ENCODE assay signal across 23 cellular contexts in the genomic region with DNA sequence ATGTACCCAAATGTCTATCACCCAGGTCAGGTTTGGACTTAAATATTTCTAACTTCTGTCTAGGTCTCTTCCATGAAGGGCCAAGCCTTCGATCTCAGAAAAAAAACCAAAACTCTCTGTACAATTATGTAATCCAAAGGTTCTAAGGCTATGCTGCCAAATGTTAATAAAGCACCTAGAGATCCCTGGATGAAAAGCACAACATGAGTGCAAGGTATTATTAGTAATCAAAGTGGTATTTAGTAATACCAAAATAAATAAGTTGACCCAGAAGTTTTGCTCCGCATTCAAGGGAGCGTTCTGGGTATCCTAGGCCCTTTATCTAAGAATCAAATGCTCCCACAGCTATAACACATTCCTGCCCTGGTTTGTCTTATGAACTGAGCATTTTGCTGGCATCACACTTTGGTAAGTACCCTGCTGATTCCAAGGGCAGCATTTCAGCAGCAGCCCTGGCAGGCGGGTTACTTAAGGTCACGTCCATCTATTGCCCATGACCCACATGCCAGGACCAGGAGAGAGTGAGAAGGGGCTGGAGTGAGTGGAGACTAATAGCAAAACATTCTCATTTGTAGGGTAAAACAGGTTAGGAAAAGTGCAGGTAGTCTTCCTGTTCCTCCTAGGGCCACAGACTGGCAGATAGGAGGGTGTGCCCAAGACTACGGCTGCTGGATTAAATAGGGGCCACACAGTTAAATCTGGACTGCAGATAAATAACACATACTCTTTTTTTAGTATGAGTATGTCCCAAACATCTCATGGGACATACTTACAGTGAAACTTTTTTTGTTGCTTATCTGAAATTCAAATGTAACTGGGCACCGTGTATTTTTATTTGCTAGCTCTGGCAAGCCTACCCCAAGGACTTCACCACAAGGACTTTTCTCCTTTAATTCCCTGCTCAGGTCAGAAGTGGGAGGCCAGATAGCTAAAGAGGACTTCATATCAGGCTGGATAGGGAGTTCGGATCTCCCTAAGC.
"Had no signal": no experiment of that assay in that cellular context is flagged by ENCODE, and none has a peak within 500 bp of the region (broad histone marks: within the 10 kb centered on the region; RNA-seq: fewer than 3 reads in every experiment).

No MANE protein-coding gene starts in this region.

- H3K36me3 ChIP-seq: breast epithelium, lower lobe of right lung, tibial artery had no signal

- H3K4me3 ChIP-seq: breast epithelium, hepatocyte, lower lobe of right lung, mucosa of descending colon, tibial artery had no signal

- H3K27me3 ChIP-seq: breast epithelium, hepatocyte had no signal

- ATAC-seq: activated CD8-positive, alpha-beta memory T cell treated with anti-CD3 and anti-CD28 coated beads, Interleukin-2, amount 10 ng/mL, durations not matched to agents 7 days and 5 days; activated naive CD4-positive, alpha-beta T cell treated with anti-CD3 and anti-CD28 coated beads, Interleukin-2, amount 50 U/mL, for 72 hours; lower lobe of right lung; mucosa of descending colon; SK-N-SH treated with all-trans-retinoic acid at 6 μM for 48 hours had no signal

- DNase-seq: activated CD4-positive, alpha-beta memory T cell treated with anti-CD3 and anti-CD28 coated beads for 36 hours; activated CD4-positive, alpha-beta T cell treated with anti-CD3 and anti-CD28 coated beads for 48 hours; activated CD8-positive, alpha-beta memory T cell treated with anti-CD3 and anti-CD28 coated beads, Interleukin-2, amount 10 ng/mL, durations not matched to agents 7 days and 5 days; activated T-cell treated with anti-CD3 and anti-CD28 coated beads for 4 hours; dermis blood vessel endothelial cell; effector CD8-positive, alpha-beta T cell; erythroblast; foreskin fibroblast; immature natural killer cell; kidney glomerular epithelial cell; lower lobe of right lung; mesendoderm; mucosa of descending colon; nephron progenitor cell; posterior cingulate gyrus; stimulated activated CD4-positive, alpha-beta T cell treated with anti-CD3 and anti-CD28 coated beads, Interleukin-12 subunit alpha, Interleukin-12 subunit beta, amount 100 ng/mL, for 4 hours; stimulated activated CD4-positive, alpha-beta T cell treated with anti-CD3 and anti-CD28 coated beads, Interleukin-4, amount 100 ng/mL, for 4 hours; tibial artery had no signal

- H3K9me3 ChIP-seq: breast epithelium, lower lobe of right lung, mucosa of descending colon, tibial artery had no signal

- FAIRE-seq: astrocyte had no signal

- H3K27ac ChIP-seq: hepatocyte, lower lobe of right lung, tibial artery had no signal

- H3K4me1 ChIP-seq: breast epithelium, lower lobe of right lung had no signal
